1 cellular context compared by ENCODE assay signal in the genomic region with DNA sequence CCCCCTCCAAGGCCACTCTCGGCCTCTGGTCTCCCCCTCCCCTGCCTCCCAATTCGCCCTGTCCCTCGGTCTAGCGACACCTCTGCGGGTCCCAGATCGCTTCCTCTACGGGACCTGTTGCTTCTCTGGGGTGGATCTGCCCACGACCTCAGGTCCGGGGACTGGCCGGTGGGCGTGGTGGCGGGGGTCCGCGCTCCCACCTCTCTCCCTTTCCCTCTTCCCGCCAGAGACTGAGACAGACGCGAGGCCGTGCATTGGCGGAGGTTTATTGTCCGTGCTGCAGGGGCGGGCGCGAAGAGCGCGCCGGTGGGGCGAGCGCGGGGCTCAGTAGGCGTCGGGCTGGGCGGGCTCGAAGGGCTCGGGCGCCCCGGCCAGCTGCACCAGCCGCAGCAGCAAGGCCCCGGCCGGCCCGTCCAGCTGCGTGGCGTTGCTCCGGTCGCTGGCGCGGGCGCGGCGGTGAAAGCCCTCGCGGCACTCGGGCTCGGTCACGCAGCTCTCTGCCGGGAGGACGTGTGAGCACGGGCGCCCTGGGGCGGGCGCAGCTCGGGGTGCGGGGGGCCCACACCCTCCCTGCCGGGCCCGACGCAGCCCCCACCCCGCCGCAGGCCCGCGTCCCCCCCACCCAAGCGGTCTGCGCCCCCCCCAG.
TF ChIP-seq lines count a peak whose summit lies in the region.

No MANE protein-coding gene starts in this region.

TF ChIP-seq in IMR-90, 13 proteins besides CTCF, POLR2A, EP300 and RAD21:
- TF ChIP-seq, protein P1, sequence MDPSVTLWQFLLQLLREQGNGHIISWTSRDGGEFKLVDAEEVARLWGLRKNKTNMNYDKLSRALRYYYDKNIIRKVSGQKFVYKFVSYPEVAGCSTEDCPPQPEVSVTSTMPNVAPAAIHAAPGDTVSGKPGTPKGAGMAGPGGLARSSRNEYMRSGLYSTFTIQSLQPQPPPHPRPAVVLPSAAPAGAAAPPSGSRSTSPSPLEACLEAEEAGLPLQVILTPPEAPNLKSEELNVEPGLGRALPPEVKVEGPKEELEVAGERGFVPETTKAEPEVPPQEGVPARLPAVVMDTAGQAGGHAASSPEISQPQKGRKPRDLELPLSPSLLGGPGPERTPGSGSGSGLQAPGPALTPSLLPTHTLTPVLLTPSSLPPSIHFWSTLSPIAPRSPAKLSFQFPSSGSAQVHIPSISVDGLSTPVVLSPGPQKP (IDR thresholded peaks at IDR 0.05; ENCODE audit: borderline replicate concordance, low read depth, low read length), result no peak
- TF ChIP-seq BHLHE40 (IDR thresholded peaks at IDR 0.05; ENCODE audit: low read depth, low read length), result no peak
- TF ChIP-seq SMC3 (IDR thresholded peaks at IDR 0.05; ENCODE audit: low read depth, low read length), result no peak
- no peak for TF ChIP-seq CHD1 (IDR thresholded peaks at IDR 0.05; ENCODE audit: low read depth, low read length)
- no peak for TF ChIP-seq RFX5 (IDR thresholded peaks at IDR 0.05; ENCODE audit: low read depth, low read length)
- TF ChIP-seq RCOR1 (IDR thresholded peaks at IDR 0.05; ENCODE audit: insufficient replicate concordance, low read length), result no peak
- TF ChIP-seq CEBPB (IDR thresholded peaks at IDR 0.05; ENCODE audit: low read depth, low read length), result no peak
- no peak for TF ChIP-seq FOS (IDR thresholded peaks at IDR 0.05; ENCODE audit: low read depth, low read length)
- no peak for TF ChIP-seq NFE2L2 (IDR thresholded peaks at IDR 0.05; ENCODE audit: low read depth, low read length)
- no peak for TF ChIP-seq MAZ (IDR thresholded peaks at IDR 0.05; ENCODE audit: borderline replicate concordance, low read depth, low read length)
- TF ChIP-seq, protein P2, sequence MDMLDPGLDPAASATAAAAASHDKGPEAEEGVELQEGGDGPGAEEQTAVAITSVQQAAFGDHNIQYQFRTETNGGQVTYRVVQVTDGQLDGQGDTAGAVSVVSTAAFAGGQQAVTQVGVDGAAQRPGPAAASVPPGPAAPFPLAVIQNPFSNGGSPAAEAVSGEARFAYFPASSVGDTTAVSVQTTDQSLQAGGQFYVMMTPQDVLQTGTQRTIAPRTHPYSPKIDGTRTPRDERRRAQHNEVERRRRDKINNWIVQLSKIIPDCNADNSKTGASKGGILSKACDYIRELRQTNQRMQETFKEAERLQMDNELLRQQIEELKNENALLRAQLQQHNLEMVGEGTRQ (IDR thresholded peaks at IDR 0.05; ENCODE audit: low read depth, low read length), result no peak
- no peak for TF ChIP-seq MAFK (IDR thresholded peaks at IDR 0.05; ENCODE audit: low read depth, low read length)
- TF ChIP-seq MXI1 (IDR thresholded peaks at IDR 0.05; ENCODE audit: borderline replicate concordance, low read depth, low read length), result no peak
